Comparison of ENCODE assay signal across 12 cellular contexts in genomic region chr4:108355523-108356208, GRCh38.
DNase-seq lines count a peak whose midpoint lies in the region; ATAC-seq and TF ChIP-seq lines count a peak whose summit lies in the region.
"Had no signal": no experiment of that assay in that cellular context is flagged by ENCODE, and none has a peak within 500 bp of the region (broad histone marks: within the 10 kb centered on the region; RNA-seq: fewer than 3 reads in every experiment).

No MANE protein-coding gene starts in this region.

- no peaks in the 10 kb centered on the region for H3K36me3 ChIP-seq in CD8-positive, alpha-beta memory T cell (ENCODE audit: insufficient read depth, low read length)
- H3K36me3 ChIP-seq: suprapubic skin had no signal

- DNase-seq in CD1c-positive myeloid dendritic cell (ENCODE audit: extremely low spot score) = peak; percentile 5
- DNase-seq in CD8-positive, alpha-beta memory T cell = peak in 2 of 5 donors; percentile 30 to 80
- DNase-seq in T-helper 2 cell treated with Interferon-gamma antibody and Interleukin-4, amounts not matched to agents 5 μg/mL and 100 μg/mL, for 36 hours (ENCODE audit: low spot score) = no peak
- peak; percentile 72 for DNase-seq in central memory CD4-positive, alpha-beta T cell
- no peak for DNase-seq in NOMO-1 treated with DMSO at 0.1 percent for 48 hours (lab: John Stamatoyannopoulos, UW; ENCODE audit: unreplicated experiment)
- no peak for DNase-seq in HEK293T (ENCODE audit: extremely low spot score)
- DNase-seq: activated CD8-positive, alpha-beta memory T cell treated with anti-CD3 and anti-CD28 coated beads, Interleukin-2, amount 50 U/mL, for 48 hours; caudate nucleus; NCI-H1436; retina had no signal

- H3K4me1 ChIP-seq in CD8-positive, alpha-beta memory T cell (ENCODE audit: insufficient read depth, low read length) = peaks cover 60% of the 10 kb centered on the region

- peaks cover 0 to 2% (median 0%) of the 10 kb centered on the region in 5 donors for H3K9me3 Mint-ChIP-seq in CD8-positive, alpha-beta memory T cell
- no peaks in the 10 kb centered on the region for H3K9me3 Mint-ChIP-seq in T-helper 2 cell treated with Interferon-gamma antibody and Interleukin-4, amounts not matched to agents 5 μg/mL and 100 μg/mL, for 36 hours

- no peaks in the 10 kb centered on the region for H3K27me3 ChIP-seq in CD8-positive, alpha-beta memory T cell (ENCODE audit: insufficient read depth, low read length, poor library complexity, severe bottlenecking)

- H3K9me3 ChIP-seq in CD8-positive, alpha-beta memory T cell (ENCODE audit: low read length) = no peaks in the 10 kb centered on the region
- H3K9me3 ChIP-seq: suprapubic skin had no signal

- H3K27ac ChIP-seq in CD8-positive, alpha-beta memory T cell (ENCODE audit: low read depth, low read length) = no peak overlapping the region
- H3K27ac ChIP-seq: suprapubic skin had no signal

- no peak for ATAC-seq in HG03457 (IDR thresholded peaks at IDR 0.05; ENCODE audit: unreplicated experiment)

- peaks cover 30 to 58% (median 35%) of the 10 kb centered on the region in 3 donors for H3K4me1 Mint-ChIP-seq in CD8-positive, alpha-beta memory T cell
- peaks cover 47% of the 10 kb centered on the region for H3K4me1 Mint-ChIP-seq in T-helper 2 cell treated with Interferon-gamma antibody and Interleukin-4, amounts not matched to agents 5 μg/mL and 100 μg/mL, for 36 hours (ENCODE audit: low read depth)

- no peaks in the 10 kb centered on the region for H3K36me3 Mint-ChIP-seq in CD8-positive, alpha-beta memory T cell
- H3K36me3 Mint-ChIP-seq in T-helper 2 cell treated with Interferon-gamma antibody and Interleukin-4, amounts not matched to agents 5 μg/mL and 100 μg/mL, for 36 hours (ENCODE audit: low read depth) = peaks cover 2% of the 10 kb centered on the region

- CTCF ChIA-PET in CD8-positive, alpha-beta memory T cell (lab: Charles Lee) = interaction anchor here (1.1 to 1.4 kb wide), 3 partner anchors 15 to 296 kb away, joined by 3 to 4 read pairs (median 3); no protein-coding TSS in a partner anchor
- CTCF ChIA-PET in HEK293T (lab: Yijun Ruan, JAX) = interaction anchor here (0.7 kb wide), 1 partner anchor 105 kb away, joined by 3 read pairs; no protein-coding TSS in a partner anchor

- H3K27ac Mint-ChIP-seq in CD8-positive, alpha-beta memory T cell = peak overlapping the region; percentile 4 to 83 (median 50)
- peak overlapping the region; percentile 59 for H3K27ac Mint-ChIP-seq in T-helper 2 cell treated with Interferon-gamma antibody and Interleukin-4, amounts not matched to agents 5 μg/mL and 100 μg/mL, for 36 hours

- H3K4me3 Mint-ChIP-seq in CD8-positive, alpha-beta memory T cell = peak overlapping the region in 3 of 7 donors; percentile 1 to 56 (median 29)
- H3K4me3 Mint-ChIP-seq in T-helper 2 cell treated with Interferon-gamma antibody and Interleukin-4, amounts not matched to agents 5 μg/mL and 100 μg/mL, for 36 hours = peak overlapping the region; percentile 31

- H3K27me3 Mint-ChIP-seq in CD8-positive, alpha-beta memory T cell = peaks cover 0 to 7% of the 10 kb centered on the region in 2 donors
- peaks cover 10% of the 10 kb centered on the region for H3K27me3 Mint-ChIP-seq in T-helper 2 cell treated with Interferon-gamma antibody and Interleukin-4, amounts not matched to agents 5 μg/mL and 100 μg/mL, for 36 hours (ENCODE audit: low read depth)

- peak overlapping the region; percentile 24 for H3K4me3 ChIP-seq in CD8-positive, alpha-beta memory T cell (ENCODE audit: low read length)
- H3K4me3 ChIP-seq: suprapubic skin had no signal

- POLR2A ChIA-PET in CD8-positive, alpha-beta memory T cell (lab: Charles Lee) = no interaction called here
- POLR2A ChIA-PET in HEK293T (lab: Yijun Ruan, JAX) = interaction anchor here (1.1 kb wide), 1 partner anchor 10 kb away, joined by 3 read pairs; no protein-coding TSS in a partner anchor

TF ChIP-seq in HEK293T, 16 proteins besides CTCF, POLR2A, EP300 and RAD21:
- TF ChIP-seq LEF1 (IDR thresholded peaks at IDR 0.05; ENCODE audit: borderline replicate concordance) (no peak), TARDBP (IDR thresholded peaks at IDR 0.05) (no peak), FOXA1 (IDR thresholded peaks at IDR 0.05) (no peak), SUZ12 (IDR thresholded peaks at IDR 0.05) (no peak), L3MBTL2 (conservative IDR thresholded peaks at IDR 0.05) (no peak), SP1 (IDR thresholded peaks at IDR 0.05) (no peak), FOXK2 (IDR thresholded peaks at IDR 0.05) (no peak), ZNF384 (IDR thresholded peaks at IDR 0.05) (no peak), BHLHE40 (IDR thresholded peaks at IDR 0.05; ENCODE audit: borderline replicate concordance) (no peak), CTBP1 (IDR thresholded peaks at IDR 0.05; ENCODE audit: borderline replicate concordance) (no peak), FOXM1 (IDR thresholded peaks at IDR 0.05; ENCODE audit: borderline replicate concordance) (no peak)

Comparison
In these comparisons a context has a peak if more than half of its experiments do, and no peak if none do; other contexts are left out.
1. DNase-seq: peak in CD1c-positive myeloid dendritic cell (single experiment) and central memory CD4-positive, alpha-beta T cell (single experiment); none in T-helper 2 cell treated with Interferon-gamma antibody and Interleukin-4, amounts not matched to agents 5 μg/mL and 100 μg/mL, for 36 hours (single experiment), NOMO-1 treated with DMSO at 0.1 percent for 48 hours (single experiment) and HEK293T (single experiment).